In genomic region chr9:92077868-92078267, GRCh38 we compare ENCODE assay signal across 33 cellular contexts.
"Had no signal": no experiment of that assay in that cellular context is flagged by ENCODE, and none has a peak within 500 bp of the region (broad histone marks: within the 10 kb centered on the region; RNA-seq: fewer than 3 reads in every experiment).

No MANE protein-coding gene starts in this region.

- H3K27ac ChIP-seq: adrenal gland, ascending aorta, body of pancreas, brain microvascular endothelial cell, breast epithelium, cardiac muscle cell had no signal

- H3K27me3 ChIP-seq: adrenal gland, ascending aorta, body of pancreas, brain microvascular endothelial cell, breast epithelium, cardiac muscle cell had no signal

- H3K4me3 ChIP-seq: adrenal gland, ascending aorta, body of pancreas, breast epithelium, cardiac muscle cell had no signal

- H3K4me1 ChIP-seq: adrenal gland, ascending aorta, body of pancreas, breast epithelium had no signal

- H3K9me3 ChIP-seq: adrenal gland, ascending aorta, body of pancreas, breast epithelium had no signal

- DNase-seq: activated effector memory CD4-positive, alpha-beta T cell treated with anti-CD3 and anti-CD28 coated beads, Interleukin-2, amount 50 U/mL, for 16 hours; activated effector memory CD4-positive, alpha-beta T cell treated with Interleukin-2 at 50 U/mL for 16 hours; activated gamma-delta T cell; activated gamma-delta T cell treated with Interleukin-2 at 50 U/mL for 16 hours; activated naive CD4-positive, alpha-beta T cell; activated naive CD4-positive, alpha-beta T cell treated with anti-CD3 and anti-CD28 coated beads for 36 hours; activated naive CD4-positive, alpha-beta T cell treated with anti-CD3 and anti-CD28 coated beads, Interleukin-2, amount 10 ng/mL, durations not matched to agents 7 days and 5 days; activated naive CD4-positive, alpha-beta T cell treated with anti-CD3 and anti-CD28 coated beads, Interleukin-2, amount 50 U/mL, for 16 hours; activated naive CD4-positive, alpha-beta T cell treated with Interleukin-2 at 50 U/mL for 16 hours; activated naive CD8-positive, alpha-beta T cell treated with anti-CD3 and anti-CD28 coated beads for 36 hours; activated naive CD8-positive, alpha-beta T cell treated with anti-CD3 and anti-CD28 coated beads, Interleukin-2, amount 10 ng/mL, durations not matched to agents 7 days and 5 days; activated naive CD8-positive, alpha-beta T cell treated with anti-CD3 and anti-CD28 coated beads, Interleukin-2, amount 50 U/mL, for 24 hours; activated T-cell treated with anti-CD3 and anti-CD28 coated beads, Interleukin-2, amount 50 U/mL, for 1 hour; activated T-cell treated with anti-CD3 and anti-CD28 coated beads, Interleukin-2, amount 50 U/mL, for 24 hours; activated T-cell treated with anti-CD3 and anti-CD28 coated beads, Interleukin-2, amount 50 U/mL, for 4 hours; activated T-cell treated with anti-CD3 and anti-CD28 coated beads, Interleukin-2, amount 50 U/mL, for 48 hours; activated T-cell treated with anti-CD3 and anti-CD28 coated beads, Interleukin-2, amount 50 U/mL, for 72 hours; adrenal gland; amniotic stem cell; amygdala; anterior cingulate cortex; aorta; body of pancreas; brain microvascular endothelial cell; caudate nucleus; central memory CD4-positive, alpha-beta T cell; cerebellar nuclear complex had no signal

- FAIRE-seq: astrocyte had no signal

- ATAC-seq: activated naive CD4-positive, alpha-beta T cell treated with anti-CD3 and anti-CD28 coated beads, Interleukin-2, amount 50 U/mL, for 72 hours; activated naive CD8-positive, alpha-beta T cell treated with anti-CD3 and anti-CD28 coated beads, Interleukin-2, amount 50 U/mL, for 24 hours; activated T-cell treated with anti-CD3 and anti-CD28 coated beads, Interleukin-2, amount 50 U/mL, for 4 hours; activated T-cell treated with anti-CD3 and anti-CD28 coated beads, Interleukin-2, amount 50 U/mL, for 72 hours; activated T-helper 17 cell treated with anti-CD3 and anti-CD28 coated beads, Interleukin-2, amount 50 U/mL, for 72 hours; body of pancreas had no signal
